Comparison of ENCODE assay signal across 8 cellular contexts in the genomic region with DNA sequence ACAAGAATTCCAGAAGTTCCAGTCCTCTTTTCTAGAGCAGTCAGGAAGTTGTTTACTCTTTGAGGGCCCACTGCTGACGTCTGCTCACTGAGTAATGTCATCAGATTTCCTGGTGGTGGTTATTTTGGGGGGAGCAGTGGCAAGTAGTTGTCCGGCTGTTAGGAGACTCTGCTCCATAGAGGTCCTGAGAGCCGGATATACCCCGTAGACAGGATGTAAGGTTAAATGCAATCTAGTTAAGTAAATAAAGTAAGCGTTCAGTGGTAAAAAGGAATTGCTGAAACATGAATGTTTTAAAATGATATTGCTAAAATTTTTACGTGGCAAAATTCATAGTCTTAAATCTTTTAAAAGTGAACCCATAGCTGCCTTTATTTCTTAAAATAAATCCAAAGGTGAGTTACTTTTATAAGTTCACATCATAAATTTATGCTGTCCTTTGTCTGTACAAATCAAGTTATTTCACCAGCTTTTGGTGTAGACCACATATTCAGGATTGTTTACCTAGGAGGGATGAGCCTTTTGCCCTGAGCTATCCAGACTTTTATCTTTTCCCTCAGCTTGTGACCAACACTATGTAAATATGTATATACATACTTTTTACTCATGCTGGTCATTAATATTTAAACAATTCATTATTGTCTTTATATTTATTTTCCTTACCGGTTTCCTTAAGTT.
DNase-seq lines count a peak whose midpoint lies in the region; ATAC-seq and TF ChIP-seq lines count a peak whose summit lies in the region.

No MANE protein-coding gene starts in this region.

- TF ChIP-seq POLR2A in stomach (IDR thresholded peaks at IDR 0.05): no peak

- H3K9me3 ChIP-seq in WERI-Rb-1 (ENCODE audit: severe bottlenecking) (no peaks in the 10 kb centered on the region), right cardiac atrium (ENCODE audit: control insufficient read depth, low read length) (no peaks in the 10 kb centered on the region), stomach (no peaks in the 10 kb centered on the region), HAP-1 (peaks cover 1% of the 10 kb centered on the region; the same call in 1 of the 2 replicates)

- H3K27me3 Mint-ChIP-seq in HFFc6 (ENCODE audit: insufficient read depth): no peaks in the 10 kb centered on the region; the same call in 1 of the 2 replicates

- ATAC-seq in right cardiac atrium: peak; percentile 89 to 95

- H3K4me1 ChIP-seq in right cardiac atrium (ENCODE audit: control insufficient read depth, insufficient read depth, low read length) (peaks cover 2% of the 10 kb centered on the region), stomach (peaks cover 0 to 46% (median 30%) of the 10 kb centered on the region in 4 donors), HAP-1 (peaks cover 12% of the 10 kb centered on the region)

- H3K4me1 Mint-ChIP-seq in HFFc6 (ENCODE audit: low read depth): peaks cover 61% of the 10 kb centered on the region

- H3K27me3 ChIP-seq in WERI-Rb-1 (ENCODE audit: insufficient read depth, low read depth, severe bottlenecking) (no peaks in the 10 kb centered on the region), right cardiac atrium (ENCODE audit: control insufficient read depth, insufficient read depth) (no peaks in the 10 kb centered on the region), stomach (no peaks in the 10 kb centered on the region), HAP-1 (ENCODE audit: low read depth) (no peaks in the 10 kb centered on the region)

- H3K36me3 Mint-ChIP-seq in HFFc6 (ENCODE audit: low read depth): peaks cover 8% of the 10 kb centered on the region

- no peak for TF ChIP-seq EP300 in stomach (IDR thresholded peaks at IDR 0.05)

- POLR2A ChIA-PET in AG04449 (lab: Yijun Ruan, JAX): no interaction called here

- intact Hi-C loops in right cardiac atrium (cut with DNase I) (loop anchor here in 2 of 4 donors (5.0 to 10.0 kb wide), 2 partner anchors 90 to 453 kb away; no protein-coding TSS in a partner anchor), stomach (cut with DNase I; ENCODE audit: low total_unique reads) (no loop called here)

- H3K9me3 Mint-ChIP-seq in HFFc6: no peaks in the 10 kb centered on the region

- H3K4me3 ChIP-seq in AG04449 (ENCODE audit: low read depth, low read length): no peak overlapping the region; the same call in 1 of the 2 replicates
- H3K4me3 ChIP-seq in WERI-Rb-1 (ENCODE audit: low read depth, low read length): no peak overlapping the region
- no peak overlapping the region for H3K4me3 ChIP-seq in right cardiac atrium (ENCODE audit: low read length)
- no peak overlapping the region for H3K4me3 ChIP-seq in stomach
- no peak overlapping the region for H3K4me3 ChIP-seq in HAP-1

- H3K27ac ChIP-seq in WERI-Rb-1: peak overlapping the region; percentile 55; the same call in 1 of the 2 replicates
- no peak overlapping the region for H3K27ac ChIP-seq in right cardiac atrium (ENCODE audit: low read length)
- H3K27ac ChIP-seq in stomach: peak overlapping the region in 4 of 5 donors; percentile 2 to 71 (median 52)

- TF ChIP-seq CTCF in AG04449 (IDR thresholded peaks at IDR 0.05; ENCODE audit: insufficient read depth, low read length, missing control alignments) (no peak), HFFc6 (IDR thresholded peaks at IDR 0.05) (0 out of 2 replicates have a peak, but pooled peaks have one; percentile 23), WERI-Rb-1 (IDR thresholded peaks at IDR 0.05; ENCODE audit: low read depth, low read length) (no peak), stomach (IDR thresholded peaks at IDR 0.05) (no peak)

- DNase-seq in AG04449 (ENCODE audit: low read depth, low spot score) (peak; percentile 79), HFFc6 (peak; percentile 83), WERI-Rb-1 (peak; percentile 15), right cardiac atrium (peak in 1 of 3 donors; percentile 26), stomach (no peak), NCI-H524 (lab: John Stamatoyannopoulos, UW) (no peak), HAP-1 (ENCODE audit: low spot score in 2 of 2) (no peak)
- DNase-seq in activated effector memory CD4-positive, alpha-beta T cell treated with anti-CD3 and anti-CD28 coated beads, Interleukin-2, amount 50 U/mL, for 16 hours: no peak

- 30% methylated on average over 7 of the region's 7 CpGs for WGBS in right cardiac atrium
- 4 to 19% (median 8%) methylated on average over 7 of the region's 7 CpGs for WGBS in stomach, 5 donors

- H3K4me3 Mint-ChIP-seq in HFFc6: peak overlapping the region; percentile 63

- CTCF ChIA-PET in AG04449 (lab: Yijun Ruan, JAX): interaction anchor here (0.9 to 5.2 kb wide), 8 partner anchors 11 to 460 kb away, joined by 3 to 134 read pairs (median 11); no protein-coding TSS in a partner anchor

- peak overlapping the region; percentile 87 for H3K27ac Mint-ChIP-seq in HFFc6

- H3K36me3 ChIP-seq in WERI-Rb-1 (no peaks in the 10 kb centered on the region), stomach (no peaks in the 10 kb centered on the region), HAP-1 (replicated peaks) (no peaks in the 10 kb centered on the region)

- in situ Hi-C loops in HAP-1 (cut with MboI; ENCODE audit: low sequenced_read_pairs): loop anchor here (10.0 kb wide), 1 partner anchor 453 kb away; no protein-coding TSS in a partner anchor

Comparison
In these comparisons a context has a peak if more than half of its experiments do, and no peak if none do; other contexts are left out.
1. DNase-seq: peak in AG04449 (single experiment), HFFc6 (single experiment) and WERI-Rb-1 (single experiment); none in stomach (single experiment), NCI-H524 (0 of 2), activated effector memory CD4-positive, alpha-beta T cell treated with anti-CD3 and anti-CD28 coated beads, Interleukin-2, amount 50 U/mL, for 16 hours (single experiment) and HAP-1 (0 of 2).